Comparison of ENCODE assay signal across 8 cellular contexts in genomic region chr19:50922316-50922853, GRCh38. TPM values are rescaled to one million over a fixed set of nuclear protein-coding genes. Genes with fewer than 3 reads are reported as not detected.
A peak's percentile ranks its signal among the peaks of the same experiment; 100 is the strongest.
DNase-seq lines count a peak whose midpoint lies in the region; ATAC-seq lines count a peak whose summit lies in the region.

No MANE protein-coding gene starts in this region.

- peak; percentile 81 for ATAC-seq in HG03159 (IDR thresholded peaks at IDR 0.05; ENCODE audit: unreplicated experiment)
- no peak for ATAC-seq in HG03442 (IDR thresholded peaks at IDR 0.05; ENCODE audit: unreplicated experiment)

- peak; percentile 83 for DNase-seq in G401 (ENCODE audit: low spot score)
- DNase-seq in NCI-H460 (ENCODE audit: extremely low read depth, low read depth), result peak; percentile 82
- peak; percentile 63 to 71 for DNase-seq in activated CD4-positive, alpha-beta T cell treated with anti-CD3 and anti-CD28 coated beads for 24 hours (ENCODE audit: low read depth in 2 of 2)
- peak; percentile 79 for DNase-seq in cerebellum (ENCODE audit: low spot score)
- DNase-seq in kidney tubule cell (ENCODE audit: low spot score), result peak; percentile 85
- peak; percentile 80 to 82 for DNase-seq in stimulated activated CD4-positive, alpha-beta T cell treated with anti-CD3 and anti-CD28 coated beads, Interleukin-2, amount 100 ng/mL, for 48 hours

- in situ Hi-C loops in G401 (cut with HindIII; ENCODE audit: low sequenced_read_pairs), result no loop called here

RNA-seq across cellular contexts. Expression of gene KLK4, which starts 11.2 kb away (rescaled TPM):
- not detected in 2 replicates for total RNA-seq in G401 (2014; rRNA removed; shearing (Covaris generic))
- total RNA-seq in NCI-H460 (2014; rRNA removed; shearing (Covaris generic)), result not detected in 2 replicates
- not detected in 2 replicates for polyA plus RNA-seq in NCI-H460 (2014; cell fraction: nucleus; rRNA removed)
- 1.4 TPM for total RNA-seq in cerebellum

RNA-seq across cellular contexts. Expression of gene KLK5, which starts 30.5 kb away (rescaled TPM):
- total RNA-seq in G401 (2014; rRNA removed; shearing (Covaris generic)), result 0.58 TPM in 1 of 2 replicates, not detected in the other
- total RNA-seq in NCI-H460 (2014; rRNA removed; shearing (Covaris generic)), result not detected in 2 replicates
- polyA plus RNA-seq in NCI-H460 (2014; cell fraction: nucleus; rRNA removed), result not detected in 2 replicates
- not detected for total RNA-seq in cerebellum

RNA-seq across cellular contexts. Expression of gene KLK6, which starts 47.0 kb away (rescaled TPM):
- not detected in 2 replicates for total RNA-seq in G401 (2014; rRNA removed; shearing (Covaris generic))
- not detected in 2 replicates for total RNA-seq in NCI-H460 (2014; rRNA removed; shearing (Covaris generic))
- not detected in 2 replicates for polyA plus RNA-seq in NCI-H460 (2014; cell fraction: nucleus; rRNA removed)
- not detected for total RNA-seq in cerebellum

RNA-seq across cellular contexts. Expression of gene KLK2, which starts 49.1 kb away (rescaled TPM):
- not detected in 2 replicates for total RNA-seq in G401 (2014; rRNA removed; shearing (Covaris generic))
- not detected in 2 replicates for total RNA-seq in NCI-H460 (2014; rRNA removed; shearing (Covaris generic))
- not detected in 2 replicates for polyA plus RNA-seq in NCI-H460 (2014; cell fraction: nucleus; rRNA removed)
- total RNA-seq in cerebellum, result 0.09 TPM
